Comparison of ENCODE assay signal across 34 cellular contexts in genomic region chr3:119536757-119537156, GRCh38. TPM values are rescaled to one million over a fixed set of nuclear protein-coding genes. Genes with fewer than 3 reads are reported as not detected.
"Had no signal": no experiment of that assay in that cellular context is flagged by ENCODE, and none has a peak within 500 bp of the region (broad histone marks: within the 10 kb centered on the region; RNA-seq: fewer than 3 reads in every experiment).

No MANE protein-coding gene starts in this region.

- H3K4me3 ChIP-seq: breast epithelium, heart left ventricle, pancreas, prostate gland, sigmoid colon had no signal

- H3K36me3 ChIP-seq: breast epithelium, pancreas, prostate gland, sigmoid colon had no signal

- H3K4me1 Mint-ChIP-seq: activated naive CD4-positive, alpha-beta T cell treated with anti-CD3 and anti-CD28 coated beads, Interleukin-2, amount 10 ng/mL, durations not matched to agents 7 days and 5 days; immature natural killer cell; neural crest cell had no signal

- H3K36me3 Mint-ChIP-seq: activated CD4-positive, alpha-beta memory T cell treated with anti-CD3 and anti-CD28 coated beads for 36 hours; naive thymus-derived CD8-positive, alpha-beta T cell; type B pancreatic cell had no signal

- H3K9me3 Mint-ChIP-seq: activated CD4-positive, alpha-beta memory T cell treated with anti-CD3 and anti-CD28 coated beads for 36 hours; activated CD4-positive, alpha-beta T cell treated with anti-CD3 and anti-CD28 coated beads, Interleukin-2, amount 10 ng/mL, durations not matched to agents 24 days and 14 days; activated naive CD4-positive, alpha-beta T cell treated with anti-CD3 and anti-CD28 coated beads, Interleukin-2, amount 10 ng/mL, durations not matched to agents 7 days and 5 days; activated naive CD8-positive, alpha-beta T cell treated with anti-CD3 and anti-CD28 coated beads, Interleukin-2, amount 10 ng/mL, durations not matched to agents 7 days and 5 days; activated T-cell treated with anti-CD3 and anti-CD28 coated beads, Interleukin-2, amount 50 U/mL, for 24 hours; immature natural killer cell; naive thymus-derived CD8-positive, alpha-beta T cell; neural crest cell; stimulated activated effector memory CD8-positive, alpha-beta T cell treated with anti-CD3 and anti-CD28 coated beads, Interleukin-12 subunit alpha, Interleukin-12 subunit beta, amount 100 ng/mL, for 72 hours; stimulated activated naive CD8-positive, alpha-beta T cell treated with anti-CD3 and anti-CD28 coated beads, Interleukin-15, amount 100 ng/mL, for 72 hours; type B pancreatic cell had no signal

- H3K27me3 Mint-ChIP-seq: activated CD4-positive, alpha-beta memory T cell treated with anti-CD3 and anti-CD28 coated beads for 36 hours; activated CD4-positive, alpha-beta T cell treated with anti-CD3 and anti-CD28 coated beads, Interleukin-2, amount 10 ng/mL, durations not matched to agents 24 days and 14 days; activated naive CD4-positive, alpha-beta T cell treated with anti-CD3 and anti-CD28 coated beads, Interleukin-2, amount 10 ng/mL, durations not matched to agents 7 days and 5 days; activated naive CD8-positive, alpha-beta T cell treated with anti-CD3 and anti-CD28 coated beads, Interleukin-2, amount 10 ng/mL, durations not matched to agents 7 days and 5 days; activated T-cell treated with anti-CD3 and anti-CD28 coated beads, Interleukin-2, amount 50 U/mL, for 24 hours; stimulated activated naive CD8-positive, alpha-beta T cell treated with anti-CD3 and anti-CD28 coated beads, Interleukin-15, amount 100 ng/mL, for 72 hours; type B pancreatic cell had no signal

- DNase-seq: activated CD4-positive, alpha-beta memory T cell treated with anti-CD3 and anti-CD28 coated beads for 36 hours; activated CD4-positive, alpha-beta T cell treated with anti-CD3 and anti-CD28 coated beads, Interleukin-2, amount 10 ng/mL, durations not matched to agents 24 days and 14 days; activated CD4-positive, CD25-positive, alpha-beta regulatory T cell treated with anti-CD3 and anti-CD28 coated beads, Interleukin-2, amount 50 U/mL, for 72 hours; activated CD8-positive, alpha-beta memory T cell treated with anti-CD3 and anti-CD28 coated beads, Interleukin-2, amount 50 U/mL, for 48 hours; activated gamma-delta T cell; activated naive CD4-positive, alpha-beta T cell treated with anti-CD3 and anti-CD28 coated beads, Interleukin-2, amount 10 ng/mL, durations not matched to agents 7 days and 5 days; activated naive CD8-positive, alpha-beta T cell treated with anti-CD3 and anti-CD28 coated beads, Interleukin-2, amount 10 ng/mL, durations not matched to agents 7 days and 5 days; activated T-cell treated with anti-CD3 and anti-CD28 coated beads, Interleukin-2, amount 50 U/mL, for 24 hours; amniotic stem cell; central memory CD4-positive, alpha-beta T cell; foreskin keratinocyte; heart left ventricle; hypothalamus; immature natural killer cell; kidney; left colon; midbrain; naive thymus-derived CD8-positive, alpha-beta T cell; nucleus accumbens; pancreas; retina; sigmoid colon; small intestine; stimulated activated CD4-positive, alpha-beta T cell treated with anti-CD3 and anti-CD28 coated beads, Interleukin-4, amount 100 ng/mL, for 24 hours; stimulated activated naive CD8-positive, alpha-beta T cell treated with anti-CD3 and anti-CD28 coated beads, Interleukin-15, amount 100 ng/mL, for 72 hours; substantia nigra; T1000 had no signal

- H3K27ac Mint-ChIP-seq: activated CD4-positive, alpha-beta memory T cell treated with anti-CD3 and anti-CD28 coated beads for 36 hours; activated CD4-positive, alpha-beta T cell treated with anti-CD3 and anti-CD28 coated beads, Interleukin-2, amount 10 ng/mL, durations not matched to agents 24 days and 14 days; activated naive CD4-positive, alpha-beta T cell treated with anti-CD3 and anti-CD28 coated beads, Interleukin-2, amount 10 ng/mL, durations not matched to agents 7 days and 5 days; activated naive CD8-positive, alpha-beta T cell treated with anti-CD3 and anti-CD28 coated beads, Interleukin-2, amount 10 ng/mL, durations not matched to agents 7 days and 5 days; activated T-cell treated with anti-CD3 and anti-CD28 coated beads, Interleukin-2, amount 50 U/mL, for 24 hours; immature natural killer cell; naive thymus-derived CD8-positive, alpha-beta T cell; stimulated activated effector memory CD8-positive, alpha-beta T cell treated with anti-CD3 and anti-CD28 coated beads, Interleukin-12 subunit alpha, Interleukin-12 subunit beta, amount 100 ng/mL, for 72 hours; stimulated activated naive CD8-positive, alpha-beta T cell treated with anti-CD3 and anti-CD28 coated beads, Interleukin-15, amount 100 ng/mL, for 72 hours; type B pancreatic cell had no signal

- ATAC-seq: esophagus mucosa; foreskin keratinocyte; heart left ventricle; left colon; naive thymus-derived CD8-positive, alpha-beta T cell; pancreas; stimulated activated effector memory CD8-positive, alpha-beta T cell treated with anti-CD3 and anti-CD28 coated beads, Interleukin-12 subunit alpha, Interleukin-12 subunit beta, amount 100 ng/mL, for 72 hours; stimulated activated naive CD8-positive, alpha-beta T cell treated with anti-CD3 and anti-CD28 coated beads, Interleukin-15, amount 100 ng/mL, for 72 hours had no signal

- H3K9me3 ChIP-seq: breast epithelium, heart left ventricle, pancreas, prostate gland, sigmoid colon had no signal

- H3K4me1 ChIP-seq: breast epithelium, foreskin keratinocyte, heart left ventricle, pancreas, prostate gland, sigmoid colon had no signal

- H3K4me3 Mint-ChIP-seq: activated CD4-positive, alpha-beta memory T cell treated with anti-CD3 and anti-CD28 coated beads for 36 hours; activated CD4-positive, alpha-beta T cell treated with anti-CD3 and anti-CD28 coated beads, Interleukin-2, amount 10 ng/mL, durations not matched to agents 24 days and 14 days; activated naive CD4-positive, alpha-beta T cell treated with anti-CD3 and anti-CD28 coated beads, Interleukin-2, amount 10 ng/mL, durations not matched to agents 7 days and 5 days; activated naive CD8-positive, alpha-beta T cell treated with anti-CD3 and anti-CD28 coated beads, Interleukin-2, amount 10 ng/mL, durations not matched to agents 7 days and 5 days; activated T-cell treated with anti-CD3 and anti-CD28 coated beads, Interleukin-2, amount 50 U/mL, for 24 hours; immature natural killer cell; naive thymus-derived CD8-positive, alpha-beta T cell; neural crest cell; stimulated activated effector memory CD8-positive, alpha-beta T cell treated with anti-CD3 and anti-CD28 coated beads, Interleukin-12 subunit alpha, Interleukin-12 subunit beta, amount 100 ng/mL, for 72 hours; stimulated activated naive CD8-positive, alpha-beta T cell treated with anti-CD3 and anti-CD28 coated beads, Interleukin-15, amount 100 ng/mL, for 72 hours; type B pancreatic cell had no signal

- H3K27me3 ChIP-seq: breast epithelium, foreskin keratinocyte, heart left ventricle, pancreas, sigmoid colon had no signal

- H3K27ac ChIP-seq: breast epithelium, foreskin keratinocyte, heart left ventricle, pancreas, prostate gland, sigmoid colon had no signal

RNA-seq across cellular contexts. Expression of gene CD80, which starts 22.7 kb away (rescaled TPM):
- total RNA-seq: endothelial cell of umbilical vein, foreskin keratinocyte, neural crest cell, prostate gland had no signal
